In the genomic region with DNA sequence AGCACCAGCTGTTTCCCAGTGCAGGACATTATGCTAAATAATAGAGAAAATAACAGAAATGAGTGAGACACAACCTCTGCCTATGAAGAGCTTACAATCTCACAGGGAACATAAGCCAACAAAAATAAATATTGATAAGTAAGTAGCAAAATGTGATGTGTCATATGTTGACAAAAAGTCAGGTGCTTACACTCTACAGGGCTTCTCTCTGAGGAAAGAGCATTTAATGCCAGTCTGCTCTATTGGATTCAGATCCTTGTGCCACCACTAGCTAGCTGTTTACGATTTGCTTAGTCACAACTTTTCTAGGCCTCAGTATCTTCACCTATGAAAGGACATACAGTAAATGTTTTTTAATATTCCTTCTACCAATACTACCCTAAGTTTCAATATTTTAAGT, we compare ENCODE assay signal across 17 cellular contexts.
"Had no signal": no experiment of that assay in that cellular context is flagged by ENCODE, and none has a peak within 500 bp of the region (broad histone marks: within the 10 kb centered on the region; RNA-seq: fewer than 3 reads in every experiment).

No MANE protein-coding gene starts in this region.

- H3K79me2 ChIP-seq: hepatocyte, parathyroid adenoma had no signal

- H3K36me3 Mint-ChIP-seq: naive thymus-derived CD4-positive, alpha-beta T cell; stimulated activated effector memory CD8-positive, alpha-beta T cell treated with anti-CD3 and anti-CD28 coated beads, Interleukin-12 subunit alpha, Interleukin-12 subunit beta, amount 100 ng/mL, for 72 hours had no signal

- H3K4me2 ChIP-seq: hepatocyte had no signal

- H3K4me1 ChIP-seq: esophagus squamous epithelium, foreskin keratinocyte, parathyroid adenoma, psoas muscle, right lobe of liver, tibial artery, upper lobe of right lung had no signal

- H3K4me3 Mint-ChIP-seq: effector memory CD8-positive, alpha-beta T cell; naive thymus-derived CD4-positive, alpha-beta T cell; nephron progenitor cell; stimulated activated effector memory CD8-positive, alpha-beta T cell treated with anti-CD3 and anti-CD28 coated beads, Interleukin-12 subunit alpha, Interleukin-12 subunit beta, amount 100 ng/mL, for 72 hours had no signal

- H3K36me3 ChIP-seq: esophagus squamous epithelium, right lobe of liver, tibial artery, upper lobe of right lung had no signal

- H3K27me3 Mint-ChIP-seq: effector memory CD8-positive, alpha-beta T cell; naive thymus-derived CD4-positive, alpha-beta T cell had no signal

- H3K27me3 ChIP-seq: esophagus squamous epithelium, foreskin keratinocyte, hepatocyte, right lobe of liver, tibial artery, upper lobe of right lung had no signal

- DNase-seq: effector memory CD8-positive, alpha-beta T cell; esophagus squamous epithelium; foreskin keratinocyte; left colon; naive thymus-derived CD4-positive, alpha-beta T cell; nephron progenitor cell; psoas muscle; retina; right lobe of liver; stimulated activated CD4-positive, alpha-beta T cell treated with anti-CD3 and anti-CD28 coated beads, Interleukin-4, amount 100 ng/mL, for 1 hour; stimulated activated CD8-positive, alpha-beta memory T cell treated with anti-CD3 and anti-CD28 coated beads, Interleukin-4, amount 100 ng/mL, for 48 hours; stimulated activated naive CD8-positive, alpha-beta T cell treated with anti-CD3 and anti-CD28 coated beads, Interleukin-15, Interleukin-2, amounts not matched to agents 100 U/mL and 50 U/mL, for 24 hours; tibial artery; upper lobe of right lung had no signal

- H3K27ac ChIP-seq: esophagus squamous epithelium, foreskin keratinocyte, hepatocyte, parathyroid adenoma, psoas muscle, right lobe of liver, tibial artery, upper lobe of right lung had no signal

- ATAC-seq: effector memory CD8-positive, alpha-beta T cell; foreskin keratinocyte; left colon; naive thymus-derived CD4-positive, alpha-beta T cell; psoas muscle; right lobe of liver; stimulated activated effector memory CD8-positive, alpha-beta T cell treated with anti-CD3 and anti-CD28 coated beads, Interleukin-12 subunit alpha, Interleukin-12 subunit beta, amount 100 ng/mL, for 72 hours; stimulated activated naive CD8-positive, alpha-beta T cell treated with anti-CD3 and anti-CD28 coated beads, Interleukin-15, Interleukin-2, amounts not matched to agents 100 U/mL and 50 U/mL, for 24 hours; upper lobe of right lung had no signal

- H3K4me3 ChIP-seq: esophagus squamous epithelium, hepatocyte, psoas muscle, right lobe of liver, tibial artery, upper lobe of right lung had no signal

- H3K4me1 Mint-ChIP-seq: naive thymus-derived CD4-positive, alpha-beta T cell; nephron progenitor cell; stimulated activated effector memory CD8-positive, alpha-beta T cell treated with anti-CD3 and anti-CD28 coated beads, Interleukin-12 subunit alpha, Interleukin-12 subunit beta, amount 100 ng/mL, for 72 hours had no signal

- H3K9me3 ChIP-seq: esophagus squamous epithelium, psoas muscle, right lobe of liver, tibial artery, upper lobe of right lung had no signal

- H3K9ac ChIP-seq: parathyroid adenoma had no signal

- H3K9me3 Mint-ChIP-seq: nephron progenitor cell had no signal

- H2AFZ ChIP-seq: hepatocyte, parathyroid adenoma had no signal

- H3K27ac Mint-ChIP-seq: effector memory CD8-positive, alpha-beta T cell; naive thymus-derived CD4-positive, alpha-beta T cell; nephron progenitor cell; stimulated activated effector memory CD8-positive, alpha-beta T cell treated with anti-CD3 and anti-CD28 coated beads, Interleukin-12 subunit alpha, Interleukin-12 subunit beta, amount 100 ng/mL, for 72 hours had no signal
